Comparison of ENCODE assay signal across 8 cellular contexts in the genomic region with DNA sequence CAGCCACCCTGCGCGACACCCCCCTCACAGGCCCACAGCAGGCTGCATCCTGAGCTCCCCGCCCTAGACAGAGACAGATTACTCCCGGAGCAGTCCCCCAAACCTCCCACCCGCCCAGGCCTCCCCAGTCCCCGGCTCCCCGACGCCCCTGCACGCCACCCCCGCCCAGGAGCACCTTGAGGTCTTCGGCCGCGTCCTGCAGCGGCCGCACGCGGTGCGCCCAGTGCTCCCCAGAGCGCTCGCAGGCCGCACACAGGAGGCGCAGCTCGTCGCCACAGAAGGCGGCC. TPM values are rescaled to one million over a fixed set of nuclear protein-coding genes. Genes with fewer than 3 reads are reported as not detected.
DNase-seq lines count a peak whose midpoint lies in the region; ATAC-seq and TF ChIP-seq lines count a peak whose summit lies in the region.

No MANE protein-coding gene starts in this region.

- peaks cover 52% of the 10 kb centered on the region for H3K4me1 Mint-ChIP-seq in brain
- H3K4me1 Mint-ChIP-seq in memory B cell, result peaks cover 35% of the 10 kb centered on the region

- H3K4me3 Mint-ChIP-seq in brain (peak overlapping the region; percentile 94 to 99 (median 95)), memory B cell (peak overlapping the region; percentile 96)

- peak overlapping the region; percentile 72 to 95 (median 93) for H3K27ac Mint-ChIP-seq in brain
- peak overlapping the region; percentile 89 for H3K27ac Mint-ChIP-seq in memory B cell

- DNase-seq in memory B cell (ENCODE audit: low spot score in 2 of 2) (no peak), NCI-H187 (lab: John Stamatoyannopoulos, UW) (no peak), medulla oblongata (ENCODE audit: extremely low spot score) (no peak)
- DNase-seq in stimulated activated CD4-positive, alpha-beta T cell treated with anti-CD3 and anti-CD28 coated beads, Interleukin-2, amount 100 ng/mL, for 24 hours, result no peak

- peak; percentile 25 for ATAC-seq in GM19351 (IDR thresholded peaks at IDR 0.05; ENCODE audit: unreplicated experiment)
- peak; percentile 1 for ATAC-seq in HG03460 (IDR thresholded peaks at IDR 0.05; ENCODE audit: unreplicated experiment)
- ATAC-seq in memory B cell (ENCODE audit: low read depth), result no peak

- TF ChIP-seq CTCF in 22Rv1 (IDR thresholded peaks at IDR 0.05) (peak; percentile 26; the same call in 1 of the 2 replicates), brain (conservative IDR thresholded peaks at IDR 0.05) (no peak)

- H3K9me3 Mint-ChIP-seq in brain (no peaks in the 10 kb centered on the region), memory B cell (no peaks in the 10 kb centered on the region)

- peak overlapping the region; percentile 87 for H3K27ac ChIP-seq in 22Rv1

- H3K36me3 Mint-ChIP-seq in brain, result peaks cover 16% of the 10 kb centered on the region
- peaks cover 11% of the 10 kb centered on the region for H3K36me3 Mint-ChIP-seq in memory B cell

- peaks cover 7% of the 10 kb centered on the region for H3K27me3 Mint-ChIP-seq in brain
- H3K27me3 Mint-ChIP-seq in memory B cell, result no peaks in the 10 kb centered on the region

RNA-seq across cellular contexts. Expression of a gene that starts 0.7 kb away (rescaled TPM):
- 21.0 TPM for polyA plus RNA-seq in brain (ENCODE audit: insufficient read depth, low read depth, low replicate concordance)

RNA-seq across cellular contexts. Expression of a gene that starts 10.7 kb away (rescaled TPM):
- polyA plus RNA-seq in brain (ENCODE audit: insufficient read depth, low read depth, low replicate concordance), result 0.61 TPM
